1 cellular context compared by ENCODE assay signal in the genomic region with DNA sequence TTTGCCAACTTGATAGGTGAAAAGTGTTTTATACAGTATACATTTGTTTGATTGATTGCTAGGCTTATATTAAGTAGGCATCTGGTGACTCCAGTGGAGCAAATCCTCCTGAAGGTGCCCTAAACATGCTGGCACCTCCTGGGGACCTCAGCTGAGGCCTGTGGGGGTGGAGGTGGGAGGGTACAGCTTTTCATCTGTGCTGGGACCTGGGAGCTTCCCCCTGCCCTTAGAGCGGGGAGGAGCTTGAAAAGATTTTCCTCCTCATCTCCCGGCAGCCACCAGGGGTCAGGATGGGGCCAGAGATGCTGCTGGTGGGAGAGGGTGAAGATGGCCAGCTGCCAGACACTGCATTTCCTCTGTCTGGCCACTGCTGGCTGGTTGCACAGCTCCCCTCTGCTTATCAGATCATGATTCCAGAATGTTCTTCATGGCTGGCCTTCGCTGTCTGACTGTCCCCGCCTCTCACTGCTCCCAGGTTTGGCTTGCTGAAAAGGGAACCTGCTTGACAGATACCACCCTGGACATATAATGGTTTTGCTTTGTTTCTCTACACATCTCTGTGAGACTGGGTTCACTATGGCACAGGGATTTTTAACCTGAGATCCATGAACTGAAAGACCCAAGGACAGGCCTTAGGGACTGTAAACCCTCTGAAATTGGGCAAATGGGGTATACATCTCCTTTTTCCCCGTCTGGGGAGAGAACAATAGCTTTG.
TF ChIP-seq lines count a peak whose summit lies in the region.

No MANE protein-coding gene starts in this region.

TF ChIP-seq in SK-N-SH, 30 proteins besides CTCF, POLR2A, EP300 and RAD21 (continued from another document):
- no peak for TF ChIP-seq FOSL2 (IDR thresholded peaks at IDR 0.05; ENCODE audit: borderline replicate concordance, low read depth)
